15 cellular contexts compared by ENCODE assay signal in the genomic region with DNA sequence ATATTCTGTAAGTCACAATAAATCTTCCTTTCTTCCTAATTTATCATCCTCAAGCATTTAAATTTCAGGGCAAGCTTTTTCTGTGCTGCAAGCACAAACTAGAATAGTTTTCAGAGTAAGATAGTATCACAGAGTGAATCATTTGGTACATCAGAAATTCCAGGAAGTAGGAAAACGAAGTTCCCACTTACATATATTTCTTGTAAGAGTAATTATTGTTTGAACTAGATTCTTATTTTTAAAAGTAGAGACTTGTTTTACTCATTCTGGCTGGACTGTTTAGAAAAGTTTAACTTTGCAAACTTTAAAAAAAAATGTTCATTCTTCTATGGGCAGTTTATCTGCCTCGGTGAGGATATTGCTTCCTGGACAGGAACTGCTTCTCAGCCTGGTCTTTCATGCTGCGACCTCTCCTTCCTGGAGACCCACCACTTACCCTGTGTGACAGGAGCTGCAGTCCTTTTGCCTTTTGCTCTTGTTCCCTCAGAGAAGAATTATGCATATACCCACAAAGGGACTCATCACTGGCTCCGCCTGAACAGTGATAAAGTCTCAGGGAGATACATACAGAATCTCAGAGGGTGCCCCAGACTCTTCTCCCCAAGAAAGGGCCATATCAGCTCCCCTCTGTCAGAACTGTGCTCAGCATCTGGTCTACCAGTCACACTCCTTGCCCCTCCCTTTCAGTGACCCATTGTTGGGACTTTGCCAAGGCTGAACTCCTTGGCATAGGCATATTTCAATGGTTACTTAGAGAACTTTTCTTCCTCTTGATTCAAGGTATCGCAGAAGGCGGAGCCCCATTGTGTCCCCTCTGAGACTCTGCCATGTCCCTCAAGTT.
DNase-seq lines count a peak whose midpoint lies in the region; ATAC-seq and TF ChIP-seq lines count a peak whose summit lies in the region.
"Had no signal": no experiment of that assay in that cellular context is flagged by ENCODE, and none has a peak within 500 bp of the region (broad histone marks: within the 10 kb centered on the region; RNA-seq: fewer than 3 reads in every experiment).

No MANE protein-coding gene starts in this region.

- intact Hi-C loops in psoas muscle (cut with DNase I): no loop called here

- WGBS in smooth muscle cell (ENCODE audit: low lambda C conversion rate): 72% methylated on average over 6 of the region's 6 CpGs
- 66 to 76% (median 75%) methylated on average over 6 of the region's 6 CpGs for WGBS in psoas muscle, 3 donors

- H3K79me2 ChIP-seq in smooth muscle cell (ENCODE audit: low read depth): no peaks in the 10 kb centered on the region

- DNase-seq in H4 (ENCODE audit: low spot score) (peak; percentile 16), SK-MEL-5 (ENCODE audit: low read depth, low spot score) (peak; percentile 33), foreskin keratinocyte (peak in 1 of 2 donors; percentile 60), smooth muscle cell (lab: John Stamatoyannopoulos, UW; ENCODE audit: unreplicated experiment) (no peak), psoas muscle (no peak), HK-2 (ENCODE audit: unreplicated experiment) (no peak)
- DNase-seq: activated CD4-positive, alpha-beta T cell treated with anti-CD3 and anti-CD28 coated beads, Interleukin-2, amount 50 U/mL, for 48 hours; activated gamma-delta T cell treated with Interleukin-2 at 50 U/mL for 16 hours; hypothalamus; Karpas-422; NCI-H1930; stimulated activated CD4-positive, alpha-beta T cell treated with anti-CD3 and anti-CD28 coated beads, Interleukin-1b, Interleukin-23, amount 100 ng/mL, for 48 hours had no signal

- in situ Hi-C loops in SK-MEL-5 (cut with HindIII; ENCODE audit: low pct_unique_long_range_greater_than_20kb, low sequenced_read_pairs): no loop called here

- H3K4me1 ChIP-seq in foreskin keratinocyte: peaks cover 43% of the 10 kb centered on the region
- peaks cover 5% of the 10 kb centered on the region for H3K4me1 ChIP-seq in smooth muscle cell (ENCODE audit: low read depth)
- no peaks in the 10 kb centered on the region for H3K4me1 ChIP-seq in psoas muscle

- TF ChIP-seq CTCF in foreskin keratinocyte (conservative IDR thresholded peaks at IDR 0.05): no peak
- TF ChIP-seq CTCF in smooth muscle cell (IDR thresholded peaks at IDR 0.05; ENCODE audit: borderline replicate concordance, insufficient read depth, poor library complexity, severe bottlenecking): no peak
- TF ChIP-seq CTCF in psoas muscle (IDR thresholded peaks at IDR 0.05): no peak

- peak overlapping the region; percentile 54 for H3K4me2 ChIP-seq in smooth muscle cell

- H4K20me1 ChIP-seq in smooth muscle cell (ENCODE audit: low read depth): no peaks in the 10 kb centered on the region

- no peaks in the 10 kb centered on the region for H3K36me3 ChIP-seq in smooth muscle cell (ENCODE audit: low read depth)
- H3K36me3 ChIP-seq in psoas muscle (ENCODE audit: insufficient read depth in 1 of 2, low read depth in 1 of 2): no peaks in the 10 kb centered on the region

- peak overlapping the region; percentile 75 for H2AFZ ChIP-seq in smooth muscle cell (ENCODE audit: low read depth)

- no peaks in the 10 kb centered on the region for H3F3A ChIP-seq in smooth muscle cell (ENCODE audit: low read depth)

- H3K9me3 ChIP-seq in smooth muscle cell (replicated peaks; ENCODE audit: low read depth): no peaks in the 10 kb centered on the region
- peaks cover 10% of the 10 kb centered on the region for H3K9me3 ChIP-seq in psoas muscle

- H3K27ac ChIP-seq in foreskin keratinocyte (peak overlapping the region; percentile 65), smooth muscle cell (ENCODE audit: low read depth) (peak overlapping the region; percentile 33), psoas muscle (no peak overlapping the region)
- H3K27ac ChIP-seq: C4-2B had no signal

- H3K4me3 ChIP-seq in smooth muscle cell (no peak overlapping the region), psoas muscle (no peak overlapping the region)

- ATAC-seq in foreskin keratinocyte: peak; percentile 25
- ATAC-seq in psoas muscle: no peak
- ATAC-seq in HG03139 (IDR thresholded peaks at IDR 0.05; ENCODE audit: unreplicated experiment): no peak
- no peak for ATAC-seq in GM21717 (IDR thresholded peaks at IDR 0.05; ENCODE audit: unreplicated experiment)

- H3K27me3 ChIP-seq in foreskin keratinocyte: no peaks in the 10 kb centered on the region
- H3K27me3 ChIP-seq in smooth muscle cell (ENCODE audit: low read depth): no peaks in the 10 kb centered on the region
- H3K27me3 ChIP-seq in psoas muscle (ENCODE audit: insufficient read depth in 3 of 3, low read length in 2 of 3): no peaks in the 10 kb centered on the region

- no peak overlapping the region for H3K9ac ChIP-seq in smooth muscle cell (ENCODE audit: low read depth)

Comparison
In these comparisons a context has a peak if more than half of its experiments do, and no peak if none do; other contexts are left out.
1. DNase-seq: peak in H4 (single experiment) and SK-MEL-5 (single experiment); none in smooth muscle cell (single experiment), psoas muscle (0 of 2) and HK-2 (single experiment).